Comparison of ENCODE assay signal across 8 cellular contexts in the genomic region with DNA sequence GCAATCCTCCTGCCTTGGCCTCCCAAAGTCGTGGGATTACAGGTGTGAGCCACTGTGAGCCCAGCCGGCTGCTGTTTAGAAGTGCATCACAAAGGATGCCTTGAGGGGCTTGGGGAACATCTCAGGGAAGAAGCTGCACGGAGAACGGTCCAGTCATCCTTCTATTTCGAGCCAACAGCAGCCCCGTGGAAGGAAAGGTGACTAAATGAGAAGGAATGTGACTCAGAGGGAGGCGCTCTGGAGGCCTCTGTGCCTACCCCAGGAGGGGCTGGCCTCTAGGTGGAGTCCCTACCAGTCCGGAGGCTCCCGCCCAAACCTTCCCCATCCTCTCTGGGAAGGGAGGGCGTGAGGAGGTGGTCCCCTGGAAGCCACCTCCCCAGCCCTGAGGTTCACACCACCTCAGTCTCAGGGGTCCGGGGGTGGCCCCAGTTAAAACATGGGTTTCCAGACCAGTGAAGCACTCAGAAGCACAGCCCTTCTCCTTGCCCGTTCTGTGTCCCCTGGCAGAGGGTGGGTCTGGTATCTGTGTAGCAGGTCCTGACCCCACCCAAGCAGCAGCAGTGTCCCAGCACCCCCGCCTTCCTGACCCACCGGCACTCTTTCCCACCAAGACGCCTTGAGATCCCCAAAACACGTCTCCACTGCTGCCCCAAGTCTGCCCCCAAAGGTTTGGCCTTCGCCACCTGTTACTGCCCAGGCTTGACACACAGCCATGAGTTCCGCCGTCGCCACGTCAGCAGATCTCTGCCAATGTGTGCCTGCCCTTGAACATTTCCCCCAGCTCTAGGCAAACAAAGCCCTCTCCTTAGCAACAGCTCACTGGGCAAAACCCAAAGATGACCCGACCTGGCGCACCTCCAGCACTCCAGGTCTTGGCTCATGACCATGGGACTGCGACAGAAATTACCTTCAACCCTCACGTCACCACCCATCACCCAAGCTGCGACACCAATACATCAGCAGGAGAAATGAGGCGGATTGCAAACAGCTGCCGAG.
DNase-seq lines count a peak whose midpoint lies in the region; ATAC-seq and TF ChIP-seq lines count a peak whose summit lies in the region.

No MANE protein-coding gene starts in this region.

- 71 to 82% methylated on average over 28 of the region's 28 CpGs for WGBS in lung, 2 donors

- H3K27me3 ChIP-seq in ACC112 (ENCODE audit: insufficient read depth, low read length) (no peaks in the 10 kb centered on the region), lung (ENCODE audit: control insufficient read depth, insufficient read depth) (no peaks in the 10 kb centered on the region)

- peak; percentile 86 for DNase-seq in NCI-H1105 treated with DMSO at 0.1 percent for 48 hours (lab: John Stamatoyannopoulos, UW)
- peak; percentile 95 for DNase-seq in coronary artery (ENCODE audit: low spot score)
- DNase-seq in lung (ENCODE audit: low spot score), result peak; percentile 46
- no peak for DNase-seq in activated effector memory CD4-positive, alpha-beta T cell treated with anti-CD3 and anti-CD28 coated beads, Interleukin-2, amount 50 U/mL, for 16 hours

- no peak overlapping the region for H2AFZ ChIP-seq in ACC112 (ENCODE audit: low read length, unreplicated experiment)

- TF ChIP-seq CTCF in coronary artery (IDR thresholded peaks at IDR 0.05) (no peak), lung (IDR thresholded peaks at IDR 0.05; ENCODE audit: control extremely low read depth, extremely low read depth) (no peak)

- H3K27ac ChIP-seq in ACC112 (ENCODE audit: low read depth, low read length) (peak overlapping the region; percentile 94), coronary artery (peak overlapping the region; percentile 91 to 98), lung (ENCODE audit: low read depth in 1 of 2, low read length in 1 of 2) (peak overlapping the region; percentile 50 to 78)

- H3K36me3 ChIP-seq in ACC112 (ENCODE audit: insufficient read depth, low read length) (0 out of 2 replicates have a peak, but pooled peaks cover 9% of the 10 kb centered on the region), lung (ENCODE audit: control insufficient read depth in 2 of 2, insufficient read depth in 2 of 2, low read length in 2 of 2) (peaks cover 0 to 13% of the 10 kb centered on the region in 2 donors)

- H3K9me3 ChIP-seq in lung (ENCODE audit: control insufficient read depth in 2 of 2, insufficient read depth in 1 of 2, low read length in 1 of 2), result no peaks in the 10 kb centered on the region

- H3K4me1 ChIP-seq in ACC112 (ENCODE audit: control insufficient read depth, insufficient read depth, low read length, unreplicated experiment), result peaks cover 40% of the 10 kb centered on the region
- peaks cover 11 to 26% of the 10 kb centered on the region in 2 donors for H3K4me1 ChIP-seq in lung (ENCODE audit: control insufficient read depth in 2 of 2, insufficient read depth in 2 of 2, low read length in 2 of 2)

- H3K4me3 ChIP-seq in ACC112 (ENCODE audit: low read depth, low read length), result no peak overlapping the region; the same call in 1 of the 2 replicates
- H3K4me3 ChIP-seq in coronary artery, result peak overlapping the region; percentile 58
- H3K4me3 ChIP-seq in lung, result no peak overlapping the region

- peak; percentile 43 for ATAC-seq in lung (ENCODE audit: insufficient read depth, low FRiP score)
- ATAC-seq in HG02678 (IDR thresholded peaks at IDR 0.05; ENCODE audit: unreplicated experiment), result no peak
- ATAC-seq in HG02973 (IDR thresholded peaks at IDR 0.05; ENCODE audit: unreplicated experiment), result no peak
- ATAC-seq in HG03025 (IDR thresholded peaks at IDR 0.05; ENCODE audit: low FRiP score, unreplicated experiment), result no peak

- peaks cover 64% of the 10 kb centered on the region for H3K79me2 ChIP-seq in ACC112 (ENCODE audit: control insufficient read depth, insufficient read depth, low read length, unreplicated experiment)
